17 cellular contexts compared by ENCODE assay signal in the genomic region with DNA sequence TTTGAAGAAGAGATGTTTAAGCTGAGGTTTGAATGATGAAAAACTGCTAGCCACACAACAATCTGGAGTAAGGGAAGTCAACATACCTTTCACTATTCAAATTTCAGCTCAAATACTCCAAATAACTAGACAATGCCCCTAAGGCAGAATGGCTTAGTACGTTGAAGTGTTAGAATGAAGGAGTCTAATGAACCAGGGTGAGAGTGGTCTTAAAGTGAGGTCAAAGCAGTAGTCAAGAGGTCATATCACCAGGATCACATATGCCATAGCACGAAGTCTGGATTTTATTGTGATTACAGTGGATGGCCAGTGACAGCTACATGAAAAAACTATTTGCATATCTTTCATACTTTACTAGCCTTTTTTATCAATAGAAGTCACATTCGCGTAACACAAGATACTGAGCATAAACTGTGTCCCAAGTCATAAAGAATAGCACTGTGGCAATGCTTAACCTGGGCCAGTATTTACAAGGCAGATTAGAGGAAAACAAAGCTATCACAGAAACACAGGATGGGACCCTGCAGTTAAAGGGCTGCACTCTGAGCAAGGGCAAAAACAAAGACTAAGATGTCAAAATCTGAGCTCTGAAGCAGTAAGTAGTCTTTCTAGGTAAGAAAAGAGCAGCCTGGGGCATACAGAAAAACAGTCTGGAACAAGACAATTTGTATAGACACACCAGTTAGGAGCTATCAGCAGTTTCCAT.
A peak's percentile ranks its signal among the peaks of the same experiment; 100 is the strongest.
DNase-seq lines count a peak whose midpoint lies in the region; ATAC-seq, FAIRE-seq and TF ChIP-seq lines count a peak whose summit lies in the region.
"Had no signal": no experiment of that assay in that cellular context is flagged by ENCODE, and none has a peak within 500 bp of the region (broad histone marks: within the 10 kb centered on the region; RNA-seq: fewer than 3 reads in every experiment).

No MANE protein-coding gene starts in this region.

- no peak overlapping the region for H4K8ac ChIP-seq in H1 (ENCODE audit: extremely low read depth, insufficient read depth, low read length)

- no peak overlapping the region for H3K4ac ChIP-seq in H1 (replicated peaks; ENCODE audit: insufficient read length, low read depth, low read length)

- POLR2A ChIA-PET in H1 (lab: Charles Lee; ENCODE audit: partially characterized antibody) = interaction anchor here (1.1 to 1.6 kb wide), 5 partner anchors 9 to 61 kb away, joined by 3 to 9 read pairs (median 3); a partner anchor contains a TSS

- no peak overlapping the region for H2BK12ac ChIP-seq in H1 (ENCODE audit: low read depth, low read length)

- H3K36me3 ChIP-seq in H1 (ENCODE audit: control insufficient read depth in 2 of 4, insufficient read depth in 4 of 4, low read length in 3 of 4) (no peaks in the 10 kb centered on the region; a peak in 1 of 8 replicates), neural progenitor cell (no peaks in the 10 kb centered on the region), esophagus squamous epithelium (no peaks in the 10 kb centered on the region)

- no peaks in the 10 kb centered on the region for H3K27me3 Mint-ChIP-seq in neural progenitor cell (ENCODE audit: insufficient read depth, low read depth)

- WGBS in H1 (ENCODE audit: extremely low coverage in 1 of 2, insufficient coverage in 1 of 2, insufficient read length in 1 of 2, insufficient replicate concordance in 2 of 2, low coverage in 1 of 2, low lambda C conversion rate in 2 of 2, missing lambda C conversion rate in 1 of 2), 2 experiments = 79% methylated on average over 4 of the region's 4 CpGs; no CpG with 5 or more reads in 1 of the 2 experiments
- 88 to 91% methylated on average over 4 of the region's 4 CpGs for WGBS in esophagus squamous epithelium, 2 donors

- FAIRE-seq in H54 (lab: Jason Lieb, UNC) = peak; percentile 91
- peak; percentile 84 for FAIRE-seq in H1 (lab: Jason Lieb, UNC)

- H3K36me3 Mint-ChIP-seq in neural progenitor cell = no peaks in the 10 kb centered on the region

- no peak overlapping the region for H2BK5ac ChIP-seq in H1 (ENCODE audit: low read depth, low read length)

- CTCF ChIA-PET in H1 (lab: Charles Lee; ENCODE audit: partially characterized antibody) = interaction anchor here (0.8 to 2.1 kb wide), 15 partner anchors 9 to 392 kb away, joined by 3 to 10 read pairs (median 3); no protein-coding TSS in a partner anchor

- DNase-seq in H54 (ENCODE audit: insufficient read length, low spot score) (no peak), NCI-H526 treated with DMSO at 0.1 percent for 48 hours (lab: John Stamatoyannopoulos, UW) (peak; percentile 22), H1 (ENCODE audit: low read depth in 1 of 2, low spot score in 2 of 2) (no peak), neural progenitor cell (ENCODE audit: low spot score) (peak; percentile 35), cerebellar cortex (ENCODE audit: low spot score) (no peak), esophagus squamous epithelium (lab: John Stamatoyannopoulos, UW) (no peak), NCI-H446 (lab: John Stamatoyannopoulos, UW) (no peak)
- DNase-seq: Caco-2, DMS53, HFFc6, NCI-H1105 treated with DMSO at 0.1 percent for 48 hours, NCI-H1694 treated with DMSO at 0.1 percent for 48 hours, NCI-H774, PC-9 had no signal

- intact Hi-C loops in esophagus squamous epithelium (cut with DNase I) = no loop called here

- H3K18ac ChIP-seq in H1 (ENCODE audit: extremely low read depth, low read length) = no peak overlapping the region

- H3K27ac ChIP-seq in H1 (ENCODE audit: low read depth, low read length) (no peak overlapping the region), neural progenitor cell (peak overlapping the region; percentile 15), esophagus squamous epithelium (no peak overlapping the region)
- H3K27ac ChIP-seq: C4-2B, PC-9, SJSA1 had no signal

- TF ChIP-seq CTCF in H1 (IDR thresholded peaks at IDR 0.05; ENCODE audit: control extremely low read depth in 1 of 3, insufficient read depth in 1 of 3, low read depth in 1 of 3, low read length in 3 of 3) (no peak), neural progenitor cell (IDR thresholded peaks at IDR 0.05) (no peak), esophagus squamous epithelium (IDR thresholded peaks at IDR 0.05) (no peak)

- ATAC-seq in HG02870 (IDR thresholded peaks at IDR 0.05; ENCODE audit: unreplicated experiment) = no peak

- H3K79me2 ChIP-seq in H1 (ENCODE audit: control insufficient read depth in 1 of 2, insufficient read depth in 2 of 2, low read length in 2 of 2) (no peaks in the 10 kb centered on the region), neural progenitor cell (ENCODE audit: low read depth) (no peaks in the 10 kb centered on the region)

- H3K23ac ChIP-seq in H1 (ENCODE audit: insufficient read length) = no peak overlapping the region

- H3K9ac ChIP-seq in H1 (replicated peaks in 1 of 4; ENCODE audit: extremely low read depth in 1 of 4, low read depth in 3 of 4, low read length in 3 of 4) (peak overlapping the region in 1 of 4 experiments; percentile 49; a peak in 1 of 7 replicates), neural progenitor cell (no peak overlapping the region)

- H2AFZ ChIP-seq in H1 (ENCODE audit: low read length) = no peak overlapping the region
- H2AFZ ChIP-seq in neural progenitor cell (replicated peaks) = no peak overlapping the region
- H2AFZ ChIP-seq: PC-9 had no signal

- peaks cover 18% of the 10 kb centered on the region for H3F3A ChIP-seq in neural progenitor cell (ENCODE audit: low read depth)

- H2AK5ac ChIP-seq in H1 (ENCODE audit: low read depth, low read length) = no peak overlapping the region

- H3K4me2 ChIP-seq in H1 (ENCODE audit: insufficient read depth in 1 of 2, low read depth in 2 of 2, low read length in 2 of 2) = 0 out of 4 replicates have a peak overlapping the region, but pooled peaks of 1 of the 2 experiments have one; percentile 1
- H3K4me2 ChIP-seq in neural progenitor cell = no peak overlapping the region
- H3K4me2 ChIP-seq: PC-9 had no signal

- H3K9me3 ChIP-seq in H1 (ENCODE audit: insufficient read depth in 2 of 2, low read depth in 1 of 2, low read length in 1 of 2) (no peaks in the 10 kb centered on the region), neural progenitor cell (ENCODE audit: low read depth) (no peaks in the 10 kb centered on the region), esophagus squamous epithelium (no peaks in the 10 kb centered on the region)
- H3K9me3 ChIP-seq: Caco-2, SJSA1 had no signal

- TF ChIP-seq RAD21 in H1 (IDR thresholded peaks at IDR 0.05 in 1 of 2, conservative IDR thresholded peaks at IDR 0.05 in 1 of 2; ENCODE audit: low read depth in 2 of 2, low read length in 2 of 2) = no peak

- no peak overlapping the region for H3K56ac ChIP-seq in H1 (replicated peaks; ENCODE audit: insufficient read length, low read depth, low read length)

- TF ChIP-seq POLR2A in H54 (IDR thresholded peaks at IDR 0.05; ENCODE audit: low read depth, low read length) = no peak
- no peak for TF ChIP-seq POLR2A in H1 (IDR thresholded peaks at IDR 0.05; ENCODE audit: control extremely low read depth in 1 of 2, low read depth in 2 of 2, low read length in 2 of 2)
- no peak for TF ChIP-seq POLR2A in esophagus squamous epithelium (IDR thresholded peaks at IDR 0.05)

- H3K79me1 ChIP-seq in H1 (ENCODE audit: low read depth, low read length) = no peaks in the 10 kb centered on the region

- no peaks in the 10 kb centered on the region for H3K23me2 ChIP-seq in H1 (ENCODE audit: low read depth, low read length)

- H3K9me3 Mint-ChIP-seq in neural progenitor cell = no peaks in the 10 kb centered on the region
- H3K9me3 Mint-ChIP-seq: HFFc6 had no signal

- no peak overlapping the region for H4K5ac ChIP-seq in H1 (ENCODE audit: insufficient read length, low read depth, low read length)

- H3K4me3 Mint-ChIP-seq in neural progenitor cell = no peak overlapping the region
- H3K4me3 Mint-ChIP-seq: HFFc6 had no signal

- no peak overlapping the region for H2BK120ac ChIP-seq in H1 (replicated peaks; ENCODE audit: low read depth, low read length)

- no peak overlapping the region for H2BK20ac ChIP-seq in H1 (ENCODE audit: low read length)

- no peak for TF ChIP-seq EP300 in H1 (IDR thresholded peaks at IDR 0.05; ENCODE audit: borderline replicate concordance in 1 of 2, low read depth in 2 of 2, low read length in 2 of 2)

- H3K14ac ChIP-seq in H1 (ENCODE audit: insufficient read length) = no peak overlapping the region

- H3K4me1 Mint-ChIP-seq in neural progenitor cell = peaks cover 31% of the 10 kb centered on the region

- H3K27me3 ChIP-seq in H1 (replicated peaks in 1 of 4; ENCODE audit: control insufficient read depth in 3 of 4, extremely low read depth in 1 of 4, insufficient read depth in 3 of 4, low read length in 3 of 4) (no peaks in the 10 kb centered on the region), neural progenitor cell (no peaks in the 10 kb centered on the region), esophagus squamous epithelium (no peaks in the 10 kb centered on the region)
- H3K27me3 ChIP-seq: SJSA1 had no signal

- H3K4me1 ChIP-seq in H1 (replicated peaks in 1 of 4; ENCODE audit: control insufficient read depth in 3 of 4, insufficient read depth in 4 of 4, low read length in 3 of 4) (peaks cover 0 to 9% (median 2%) of the 10 kb centered on the region in 4 experiments; a peak in 4 of 7 replicates), neural progenitor cell (peaks cover 21% of the 10 kb centered on the region), esophagus squamous epithelium (no peaks in the 10 kb centered on the region)
- H3K4me1 ChIP-seq: SJSA1 had no signal

- no peak overlapping the region for H3K4me3 ChIP-seq in H1 (ENCODE audit: extremely low read depth in 1 of 4, insufficient read depth in 2 of 4, low read depth in 3 of 4, low read length in 4 of 4)
- no peak overlapping the region for H3K4me3 ChIP-seq in neural progenitor cell
- no peak overlapping the region for H3K4me3 ChIP-seq in esophagus squamous epithelium
- H3K4me3 ChIP-seq: PC-9, SJSA1 had no signal

- no peak overlapping the region for H4K91ac ChIP-seq in H1 (replicated peaks; ENCODE audit: insufficient read length, low read length)

- H2BK15ac ChIP-seq in H1 (ENCODE audit: low read length) = no peak overlapping the region

- H3K27ac Mint-ChIP-seq in neural progenitor cell = peak overlapping the region; percentile 28
- H3K27ac Mint-ChIP-seq: HFFc6 had no signal

- H4K20me1 ChIP-seq in H1 (replicated peaks in 1 of 2; ENCODE audit: control insufficient read depth in 1 of 2, insufficient read depth in 2 of 2, low read length in 2 of 2) (no peaks in the 10 kb centered on the region), neural progenitor cell (ENCODE audit: low read depth) (peaks cover 10% of the 10 kb centered on the region)

TF ChIP-seq in H1, 55 proteins besides CTCF, POLR2A, EP300 and RAD21 (continues in another document):
- no peak for TF ChIP-seq GTF2F1 (IDR thresholded peaks at IDR 0.05; ENCODE audit: borderline replicate concordance, low read depth, low read length)
- no peak for TF ChIP-seq RNF2 (IDR thresholded peaks at IDR 0.05; ENCODE audit: borderline replicate concordance, low read depth, low read length, missing control alignments, poor library complexity, severe bottlenecking)
- no peak for TF ChIP-seq SUZ12 (IDR thresholded peaks at IDR 0.05; ENCODE audit: low read length)
- no peak for TF ChIP-seq SIN3A (conservative IDR thresholded peaks at IDR 0.05 in 1 of 2, IDR thresholded peaks at IDR 0.05 in 1 of 2; ENCODE audit: low read depth in 1 of 2, low read length in 2 of 2)
- no peak for TF ChIP-seq EZH2 (IDR thresholded peaks at IDR 0.05; ENCODE audit: low read depth, low read length, severe bottlenecking)
- no peak for TF ChIP-seq MAFK (IDR thresholded peaks at IDR 0.05; ENCODE audit: low read depth, low read length)

Comparison
In these comparisons a context has a peak if more than half of its experiments do, and no peak if none do; other contexts are left out.
1. DNase-seq: peak in NCI-H526 treated with DMSO at 0.1 percent for 48 hours (single experiment) and neural progenitor cell (single experiment); none in H54 (single experiment), H1 (0 of 2), cerebellar cortex (single experiment), esophagus squamous epithelium (single experiment) and NCI-H446 (0 of 2).